In genomic region chr5:142549834-142550233, GRCh38 we compare ENCODE assay signal across 15 cellular contexts.
DNase-seq lines count a peak whose midpoint lies in the region; ATAC-seq and TF ChIP-seq lines count a peak whose summit lies in the region.
"Had no signal": no experiment of that assay in that cellular context is flagged by ENCODE, and none has a peak within 500 bp of the region (broad histone marks: within the 10 kb centered on the region; RNA-seq: fewer than 3 reads in every experiment).

No MANE protein-coding gene starts in this region.

- peaks cover 0 to 15% of the 10 kb centered on the region in 2 donors for H3K4me1 ChIP-seq in right atrium auricular region

- CTCF ChIA-PET in WTC11 (lab: Charles Lee): interaction anchor here (0.6 to 6.3 kb wide), 16 partner anchors 78 to 398 kb away, joined by 3 to 59 read pairs (median 6); partner anchors contain the start of gene SPRY4
- CTCF ChIA-PET in Calu3 (lab: Charles Lee): interaction anchor here (0.6 to 1.9 kb wide), 4 partner anchors 227 to 397 kb away, joined by 3 to 5 read pairs (median 4); no protein-coding TSS in a partner anchor

- POLR2A ChIA-PET in WTC11 (lab: Charles Lee): no interaction called here

- DNase-seq in left ventricle myocardium superior: no peak
- DNase-seq in right atrium auricular region (ENCODE audit: low spot score): no peak
- no peak for DNase-seq in WTC11 (ENCODE audit: low spot score)
- peak; percentile 47 for DNase-seq in kidney tubule cell (ENCODE audit: low spot score)
- DNase-seq in HuH-7.5 (ENCODE audit: low spot score): no peak
- no peak for DNase-seq in Calu3
- DNase-seq: ACHN; CD4-positive, CD25-positive, alpha-beta regulatory T cell; DMS79; GOT3; HCEC 1CT; HFFc6 had no signal

- intact Hi-C loops in left ventricle myocardium superior (cut with micrococcal nuclease): loop anchor here (2.0 to 10.0 kb wide), 3 partner anchors 125 to 397 kb away; partner anchors contain the start of gene SPRY4
- intact Hi-C loops in Calu3 (cut with micrococcal nuclease; ENCODE audit: unreplicated experiment): loop anchor here (2.0 to 5.0 kb wide), 3 partner anchors 43 to 383 kb away; no protein-coding TSS in a partner anchor

- no TSS peak for BruUV-seq in Calu3 (replicated peaks; lab: Mats Ljungman, UMichigan)

- H3K4me1 Mint-ChIP-seq in WTC11 (peaks cover 69% of the 10 kb centered on the region), Calu3 (ENCODE audit: low read depth, unreplicated experiment) (peaks cover 14% of the 10 kb centered on the region)

- H3K36me3 Mint-ChIP-seq in WTC11 (no peaks in the 10 kb centered on the region), Calu3 (ENCODE audit: insufficient read depth, unreplicated experiment) (peaks cover 5% of the 10 kb centered on the region)
- H3K36me3 Mint-ChIP-seq: CD4-positive, CD25-positive, alpha-beta regulatory T cell had no signal

- no peaks in the 10 kb centered on the region for H3K9me3 Mint-ChIP-seq in WTC11
- H3K9me3 Mint-ChIP-seq in Calu3 (ENCODE audit: low read depth, unreplicated experiment): no peaks in the 10 kb centered on the region
- H3K9me3 Mint-ChIP-seq: CD4-positive, CD25-positive, alpha-beta regulatory T cell; HFFc6 had no signal

- H3K27me3 Mint-ChIP-seq in WTC11 (ENCODE audit: low read depth) (no peaks in the 10 kb centered on the region), Calu3 (ENCODE audit: unreplicated experiment) (no peaks in the 10 kb centered on the region)

- H3K27ac Mint-ChIP-seq in WTC11 (peak overlapping the region; percentile 50; the same call in 1 of the 2 replicates), Calu3 (ENCODE audit: unreplicated experiment) (no peak overlapping the region)
- H3K27ac Mint-ChIP-seq: CD4-positive, CD25-positive, alpha-beta regulatory T cell; HFFc6 had no signal

- H3K4me3 ChIP-seq in right atrium auricular region: no peak overlapping the region
- H3K4me3 ChIP-seq: BLaER1 treated with 17β-estradiol and CSF1 and Interleukin-3, amounts not matched to agents 10 nM and 100 nM had no signal

- H3K4me3 Mint-ChIP-seq in WTC11 (no peak overlapping the region), Calu3 (ENCODE audit: low read depth, unreplicated experiment) (no peak overlapping the region)
- H3K4me3 Mint-ChIP-seq: CD4-positive, CD25-positive, alpha-beta regulatory T cell; HFFc6 had no signal

- no peaks in the 10 kb centered on the region for H3K36me3 ChIP-seq in right atrium auricular region
- H3K36me3 ChIP-seq: BLaER1 treated with 17β-estradiol and CSF1 and Interleukin-3, amounts not matched to agents 10 nM and 100 nM had no signal

- ATAC-seq in left ventricle myocardium superior (peak; percentile 26), WTC11 (no peak), GM21786 (IDR thresholded peaks at IDR 0.05; ENCODE audit: unreplicated experiment) (no peak)

- H3K27ac ChIP-seq in right atrium auricular region: no peak overlapping the region
- H3K27ac ChIP-seq: BLaER1 treated with 17β-estradiol and CSF1 and Interleukin-3, amounts not matched to agents 10 nM and 100 nM; HL-60 had no signal

- no peaks in the 10 kb centered on the region for H3K9me3 ChIP-seq in right atrium auricular region
- H3K9me3 ChIP-seq: BLaER1 treated with 17β-estradiol and CSF1 and Interleukin-3, amounts not matched to agents 10 nM and 100 nM had no signal

- TF ChIP-seq CTCF in right atrium auricular region (IDR thresholded peaks at IDR 0.05) (no peak), WTC11 (IDR thresholded peaks at IDR 0.05) (no peak), Calu3 (IDR thresholded peaks at IDR 0.05; ENCODE audit: unreplicated experiment) (no peak)

- H3K27me3 ChIP-seq in right atrium auricular region: no peaks in the 10 kb centered on the region

TF ChIP-seq in WTC11, 78 proteins besides CTCF, POLR2A, EP300 and RAD21:
- TF ChIP-seq E2F5 (CRISPR knock-in tag; IDR thresholded peaks at IDR 0.05) (no peak), GABPB1 (CRISPR knock-in tag; IDR thresholded peaks at IDR 0.05) (no peak), STAT6 (CRISPR knock-in tag; conservative IDR thresholded peaks at IDR 0.05; ENCODE audit: low read depth) (no peak), GTF2I (CRISPR knock-in tag; conservative IDR thresholded peaks at IDR 0.05) (no peak), RELA (CRISPR knock-in tag; IDR thresholded peaks at IDR 0.05; ENCODE audit: borderline replicate concordance) (no peak), OVOL2 (CRISPR knock-in tag; IDR thresholded peaks at IDR 0.05; ENCODE audit: borderline replicate concordance) (no peak), AR (CRISPR knock-in tag; IDR thresholded peaks at IDR 0.05) (no peak), JUN (CRISPR knock-in tag; IDR thresholded peaks at IDR 0.05) (no peak), IRF1 (CRISPR knock-in tag; IDR thresholded peaks at IDR 0.05) (no peak), ZNF396 (CRISPR knock-in tag; IDR thresholded peaks at IDR 0.05; ENCODE audit: borderline replicate concordance) (no peak)
